1 cellular context compared by ENCODE assay signal in genomic region chr7:2710901-2711551, GRCh38.
TF ChIP-seq lines count a peak whose summit lies in the region.

No MANE protein-coding gene starts in this region.

TF ChIP-seq in GM12878, 131 proteins besides CTCF, POLR2A, EP300 and RAD21 (continued from another document and continues in another):
- TF ChIP-seq ZNF687 (IDR thresholded peaks at IDR 0.05) = peak; percentile 54; the same call in 1 of the 2 replicates
- TF ChIP-seq RELA (IDR thresholded peaks at IDR 0.05; ENCODE audit: borderline replicate concordance, partially characterized antibody) = no peak
- no peak for TF ChIP-seq TARDBP (IDR thresholded peaks at IDR 0.05; ENCODE audit: borderline replicate concordance)
- TF ChIP-seq SMARCA5 (IDR thresholded peaks at IDR 0.05) = no peak
- TF ChIP-seq HCFC1 (IDR thresholded peaks at IDR 0.05; ENCODE audit: low read length) = no peak
- TF ChIP-seq CBFB (IDR thresholded peaks at IDR 0.05; ENCODE audit: low read depth) = peak; percentile 60; the same call in 1 of the 2 replicates
- no peak for TF ChIP-seq RBBP5 (conservative IDR thresholded peaks at IDR 0.05)
- peak; percentile 69 for TF ChIP-seq MTA2 (IDR thresholded peaks at IDR 0.05; ENCODE audit: low read depth)
- no peak for TF ChIP-seq ETV6 (conservative IDR thresholded peaks at IDR 0.05 in 1 of 2, IDR thresholded peaks at IDR 0.05 in 1 of 2; ENCODE audit: borderline replicate concordance in 1 of 2, low read depth in 1 of 2)
- peak; percentile 40; the same call in 1 of the 2 replicates for TF ChIP-seq MLLT1 (IDR thresholded peaks at IDR 0.05)
- TF ChIP-seq ELK1 (IDR thresholded peaks at IDR 0.05; ENCODE audit: low read depth, low read length) = no peak
- TF ChIP-seq NR2C1 (IDR thresholded peaks at IDR 0.05) = no peak
- no peak for TF ChIP-seq MEF2A (IDR thresholded peaks at IDR 0.05; ENCODE audit: insufficient read depth, low read depth, low read length)
- TF ChIP-seq JUNB (IDR thresholded peaks at IDR 0.05) = no peak
- no peak for TF ChIP-seq HSF1 (IDR thresholded peaks at IDR 0.05; ENCODE audit: low read depth, low read length)
- no peak for TF ChIP-seq SRF (IDR thresholded peaks at IDR 0.05; ENCODE audit: low read depth in 2 of 2, low read length in 2 of 2)
- no peak for TF ChIP-seq TCF7 (IDR thresholded peaks at IDR 0.05; ENCODE audit: borderline replicate concordance)
- peak; percentile 74 for TF ChIP-seq IKZF1 (conservative IDR thresholded peaks at IDR 0.05)
- no peak for TF ChIP-seq IRF3 (IDR thresholded peaks at IDR 0.05)
- peak; percentile 23 for TF ChIP-seq MEF2B (IDR thresholded peaks at IDR 0.05; ENCODE audit: partially characterized antibody, poor library complexity, severe bottlenecking)
- TF ChIP-seq PRDM15 (CRISPR knock-in tag; IDR thresholded peaks at IDR 0.05) = no peak
- no peak for TF ChIP-seq NR2C2 (IDR thresholded peaks at IDR 0.05; ENCODE audit: borderline replicate concordance, control insufficient read depth, insufficient read length, low read depth)
- TF ChIP-seq E4F1 (IDR thresholded peaks at IDR 0.05; ENCODE audit: borderline replicate concordance, partially characterized antibody) = no peak
- peak; percentile 53; the same call in 1 of the 2 replicates for TF ChIP-seq CHD2 (IDR thresholded peaks at IDR 0.05; ENCODE audit: borderline replicate concordance, low read depth, low read length)
- no peak for TF ChIP-seq CEBPZ (IDR thresholded peaks at IDR 0.05; ENCODE audit: low read depth, low read length)
- TF ChIP-seq ZBTB33 (IDR thresholded peaks at IDR 0.05) = no peak
- no peak for TF ChIP-seq CBX3 (IDR thresholded peaks at IDR 0.05; ENCODE audit: borderline replicate concordance, low read depth)
- TF ChIP-seq HDGF (IDR thresholded peaks at IDR 0.05) = 0 out of 2 replicates have a peak, but pooled peaks have one; percentile 22
- no peak for TF ChIP-seq ZSCAN29 (IDR thresholded peaks at IDR 0.05)
- 0 out of 2 replicates have a peak, but pooled peaks have one; percentile 33 for TF ChIP-seq ZNF207 (IDR thresholded peaks at IDR 0.05; ENCODE audit: borderline replicate concordance)
- no peak for TF ChIP-seq KAT2A (conservative IDR thresholded peaks at IDR 0.05; ENCODE audit: control insufficient read depth, low read depth, low read length)
- no peak for TF ChIP-seq SMAD1 (IDR thresholded peaks at IDR 0.05; ENCODE audit: low read depth, partially characterized antibody)
- TF ChIP-seq CEBPB (IDR thresholded peaks at IDR 0.05; ENCODE audit: borderline replicate concordance in 1 of 2, low read depth in 2 of 2, low read length in 2 of 2) = no peak
- TF ChIP-seq PBX3 (IDR thresholded peaks at IDR 0.05; ENCODE audit: insufficient replicate concordance, low read depth, low read length) = no peak
